Comparison of ENCODE assay signal across 8 cellular contexts in genomic region chr19:53431399-53432087, GRCh38. TPM values are rescaled to one million over a fixed set of nuclear protein-coding genes. Genes with fewer than 3 reads are reported as not detected.
A peak's percentile ranks its signal among the peaks of the same experiment; 100 is the strongest.
DNase-seq lines count a peak whose midpoint lies in the region; ATAC-seq and TF ChIP-seq lines count a peak whose summit lies in the region.

Gene ZNF761 (plus strand): TSS chr19:53431984. CDS start chr19:53447269, 15,285 bp downstream.

- TF ChIP-seq EP300 in Ishikawa (IDR thresholded peaks at IDR 0.05; ENCODE audit: borderline replicate concordance) = no peak
- TF ChIP-seq EP300 in esophagus muscularis mucosa (IDR thresholded peaks at IDR 0.05) = no peak

- ATAC-seq in GM21576 (IDR thresholded peaks at IDR 0.05; ENCODE audit: unreplicated experiment) = peak; percentile 87
- ATAC-seq in activated T-cell treated with anti-CD3 and anti-CD28 coated beads, Interleukin-2, amount 50 U/mL, for 4 hours = peak; percentile 99 to 100

- intact Hi-C loops in esophagus muscularis mucosa (cut with DNase I) = loop anchor here (5.0 kb wide), 1 partner anchor 36 kb away; the partner anchor contains the start of gene ZNF813

- peak in 2 of 3 experiments; percentile 45 to 49 for TF ChIP-seq CTCF in esophagus muscularis mucosa (IDR thresholded peaks at IDR 0.05)

- no peak for TF ChIP-seq RAD21 in Ishikawa (IDR thresholded peaks at IDR 0.05; ENCODE audit: low read depth)

- peak; percentile 27 for TF ChIP-seq POLR2A in esophagus muscularis mucosa (IDR thresholded peaks at IDR 0.05; ENCODE audit: low read depth)

- peaks cover 31% of the 10 kb centered on the region for H3K36me3 Mint-ChIP-seq in activated T-cell treated with anti-CD3 and anti-CD28 coated beads, Interleukin-2, amount 50 U/mL, for 4 hours (ENCODE audit: insufficient read depth)

- H3K4me1 ChIP-seq in esophagus muscularis mucosa = peaks cover 8 to 15% (median 14%) of the 10 kb centered on the region in 4 donors

- peaks cover 0 to 24% (median 11%) of the 10 kb centered on the region in 4 donors for H3K36me3 ChIP-seq in esophagus muscularis mucosa

- H3K4me1 Mint-ChIP-seq in activated T-cell treated with anti-CD3 and anti-CD28 coated beads, Interleukin-2, amount 50 U/mL, for 4 hours (ENCODE audit: low read depth) = peaks cover 31% of the 10 kb centered on the region

- peak within 1 kb of the TSS; percentile 66 to 78 (median 74) for H3K4me3 ChIP-seq in esophagus muscularis mucosa

- WGBS in esophagus muscularis mucosa = 0% methylated on average over 19 of the region's 46 CpGs

- no peaks in the 10 kb centered on the region for H3K9me3 ChIP-seq in esophagus muscularis mucosa

- H3K9me3 Mint-ChIP-seq in activated T-cell treated with anti-CD3 and anti-CD28 coated beads, Interleukin-2, amount 50 U/mL, for 4 hours = peaks cover 6% of the 10 kb centered on the region

- H3K27me3 Mint-ChIP-seq in activated T-cell treated with anti-CD3 and anti-CD28 coated beads, Interleukin-2, amount 50 U/mL, for 4 hours (ENCODE audit: low read depth) = no peaks in the 10 kb centered on the region

- DNase-seq in DMS79 (lab: John Stamatoyannopoulos, UW) (peak; percentile 87), OCI-M2 (lab: John Stamatoyannopoulos, UW; ENCODE audit: unreplicated experiment) (peak; percentile 10), esophagus muscularis mucosa (ENCODE audit: extremely low spot score) (peak; percentile 99), myocyte (ENCODE audit: low read depth) (peak; percentile 90)
- DNase-seq in activated T-cell treated with anti-CD3 and anti-CD28 coated beads, Interleukin-2, amount 50 U/mL, for 4 hours = peak; percentile 99
- DNase-seq in stimulated activated CD8-positive, alpha-beta memory T cell treated with anti-CD3 and anti-CD28 coated beads, Interleukin-7, amount 100 ng/mL, for 4 hours (ENCODE audit: low read depth in 2 of 2) = peak; percentile 93 to 96

- no peaks in the 10 kb centered on the region for H3K27me3 ChIP-seq in esophagus muscularis mucosa

- H3K4me3 Mint-ChIP-seq in activated T-cell treated with anti-CD3 and anti-CD28 coated beads, Interleukin-2, amount 50 U/mL, for 4 hours = peak within 1 kb of the TSS; percentile 97

- peak within 1 kb of the TSS; percentile 72 to 80 (median 74) for H3K27ac ChIP-seq in esophagus muscularis mucosa (replicated peaks in 1 of 4)

TF ChIP-seq in Ishikawa, 13 proteins besides CTCF, POLR2A, EP300 and RAD21:
- TF ChIP-seq TCF12 (IDR thresholded peaks at IDR 0.05; ENCODE audit: low read depth) (no peak), TAF1 (IDR thresholded peaks at IDR 0.05; ENCODE audit: low read depth) (peak; percentile 30; the same call in 1 of the 2 replicates), USF1 (IDR thresholded peaks at IDR 0.05) (no peak), CREB1 (IDR thresholded peaks at IDR 0.05; ENCODE audit: low read depth) (no peak), CEBPB (IDR thresholded peaks at IDR 0.05) (no peak), ZBTB7A (IDR thresholded peaks at IDR 0.05; ENCODE audit: low read depth) (no peak), FOXM1 (IDR thresholded peaks at IDR 0.05; ENCODE audit: borderline replicate concordance, low read depth) (no peak), REST (IDR thresholded peaks at IDR 0.05; ENCODE audit: low read depth) (no peak), MAX (IDR thresholded peaks at IDR 0.05) (peak; percentile 55), NFIC (IDR thresholded peaks at IDR 0.05) (no peak), TEAD4 (IDR thresholded peaks at IDR 0.05) (no peak), YY1 (IDR thresholded peaks at IDR 0.05; ENCODE audit: low read depth) (no peak), EGR1 (IDR thresholded peaks at IDR 0.05) (peak; percentile 79)

RNA-seq across cellular contexts. Expression of gene ZNF761, which starts in this region (rescaled TPM):
- 1 to 10 TPM; 7.8 to 9.0 (median 8.4) TPM for total RNA-seq in activated T-cell treated with anti-CD3 and anti-CD28 coated beads, Interleukin-2, amount 50 U/mL, for 4 hours
- total RNA-seq in esophagus muscularis mucosa = 1 to 10 TPM; 6.7 to 8.4 (median 7.4) TPM
- 8.4 and 8.9 TPM in 2 replicates for total RNA-seq in myocyte
- polyA plus RNA-seq in myocyte (2012) = 6.9 TPM

Comparison
In these comparisons a context has a peak if more than half of its experiments do, and no peak if none do; other contexts are left out.
1. Peak in every context shown above with its lines: DNase-seq, ATAC-seq, H3K4me3 ChIP-seq and H3K27ac ChIP-seq.
2. DNase-seq: peak in every context shown above with its lines; median percentile 99 in activated T-cell treated with anti-CD3 and anti-CD28 coated beads, Interleukin-2, amount 50 U/mL, for 4 hours; 99 in esophagus muscularis mucosa; 94 in stimulated activated CD8-positive, alpha-beta memory T cell treated with anti-CD3 and anti-CD28 coated beads, Interleukin-7, amount 100 ng/mL, for 4 hours; 90 in myocyte; 87 in DMS79; 10 in OCI-M2.